Comparison of ENCODE assay signal across 8 cellular contexts in genomic region chr13:40682449-40683240, GRCh38. TPM values are rescaled to one million over a fixed set of nuclear protein-coding genes. Genes with fewer than 3 reads are reported as not detected.
DNase-seq lines count a peak whose midpoint lies in the region; ATAC-seq and TF ChIP-seq lines count a peak whose summit lies in the region.

No MANE protein-coding gene starts in this region.

- H3K36me3 Mint-ChIP-seq in CD4-positive, alpha-beta memory T cell = no peaks in the 10 kb centered on the region
- H3K36me3 Mint-ChIP-seq in activated CD4-positive, alpha-beta memory T cell treated with anti-CD3 and anti-CD28 coated beads, Interleukin-2, amount 10 ng/mL, durations not matched to agents 7 days and 5 days (ENCODE audit: low read depth) = no peaks in the 10 kb centered on the region

- TF ChIP-seq POLR2A in spleen (IDR thresholded peaks at IDR 0.05) = no peak

- peak overlapping the region in 1 of 8 donors; percentile 46 for H3K4me3 Mint-ChIP-seq in CD4-positive, alpha-beta memory T cell
- H3K4me3 Mint-ChIP-seq in activated CD4-positive, alpha-beta memory T cell treated with anti-CD3 and anti-CD28 coated beads, Interleukin-2, amount 10 ng/mL, durations not matched to agents 7 days and 5 days = no peak overlapping the region

- 50 to 56% (median 52%) methylated on average over 11 of the region's 11 CpGs for WGBS in spleen, 5 donors

- no peak overlapping the region for H3K27ac ChIP-seq in CD4-positive, alpha-beta memory T cell (ENCODE audit: low read depth, low read length)
- H3K27ac ChIP-seq in HUES48 (ENCODE audit: low read depth, low read length) = peak overlapping the region; percentile 60
- no peak overlapping the region for H3K27ac ChIP-seq in spleen

- no peaks in the 10 kb centered on the region for H3K9me3 Mint-ChIP-seq in CD4-positive, alpha-beta memory T cell
- H3K9me3 Mint-ChIP-seq in activated CD4-positive, alpha-beta memory T cell treated with anti-CD3 and anti-CD28 coated beads, Interleukin-2, amount 10 ng/mL, durations not matched to agents 7 days and 5 days = no peaks in the 10 kb centered on the region

- intact Hi-C loops in CD4-positive, alpha-beta memory T cell (cut with micrococcal nuclease) = loop anchor here (1.0 to 5.0 kb wide), 6 partner anchors 95 to 998 kb away; no protein-coding TSS in a partner anchor
- intact Hi-C loops in spleen (cut with DNase I; ENCODE audit: low total_unique reads) = loop anchor here (5.0 to 10.0 kb wide), 4 partner anchors 610 to 995 kb away; no protein-coding TSS in a partner anchor

- H3K27ac Mint-ChIP-seq in CD4-positive, alpha-beta memory T cell = peak overlapping the region in 1 of 7 donors; percentile 48
- no peak overlapping the region for H3K27ac Mint-ChIP-seq in activated CD4-positive, alpha-beta memory T cell treated with anti-CD3 and anti-CD28 coated beads, Interleukin-2, amount 10 ng/mL, durations not matched to agents 7 days and 5 days

- H3K4me3 ChIP-seq in CD4-positive, alpha-beta memory T cell (ENCODE audit: low read length in 2 of 2) = no peak overlapping the region
- no peak overlapping the region for H3K4me3 ChIP-seq in HUES48 (ENCODE audit: low read depth, low read length)
- H3K4me3 ChIP-seq in spleen = no peak overlapping the region

- POLR2A ChIA-PET in CD4-positive, alpha-beta memory T cell (lab: Charles Lee; ENCODE audit: partially characterized antibody) = interaction anchor here (0.8 to 1.4 kb wide), 6 partner anchors 15 to 614 kb away, joined by 3 to 7 read pairs (median 4); partner anchors contain the start of gene FOXO1
- POLR2A ChIA-PET in activated CD4-positive, alpha-beta memory T cell treated with anti-CD3 and anti-CD28 coated beads, Interleukin-2, amount 10 ng/mL, durations not matched to agents 7 days and 5 days (lab: Charles Lee) = interaction anchor here (1.3 to 1.6 kb wide), 2 partner anchors 17 to 613 kb away, joined by 6 to 7 read pairs; no protein-coding TSS in a partner anchor

- ATAC-seq in HG03095 (IDR thresholded peaks at IDR 0.05; ENCODE audit: unreplicated experiment) = no peak

- DNase-seq in CD4-positive, alpha-beta memory T cell = peak in 4 of 5 donors; percentile 44 to 58 (median 52)
- DNase-seq in SKM-1 treated with dmso at 0.1 percent for 144 hours (lab: John Stamatoyannopoulos, UW; ENCODE audit: unreplicated experiment) (peak; percentile 16), globus pallidus (ENCODE audit: low spot score) (peak; percentile 16), spleen (no peak), ureter (ENCODE audit: low spot score) (no peak)
- no peak for DNase-seq in activated CD4-positive, alpha-beta memory T cell treated with anti-CD3 and anti-CD28 coated beads, Interleukin-2, amount 10 ng/mL, durations not matched to agents 7 days and 5 days

- H3K9ac ChIP-seq in HUES48 (ENCODE audit: low read depth, low read length) = no peak overlapping the region

- H3K4me1 Mint-ChIP-seq in CD4-positive, alpha-beta memory T cell = peaks cover 5 to 8% (median 6%) of the 10 kb centered on the region in 4 donors
- H3K4me1 Mint-ChIP-seq in activated CD4-positive, alpha-beta memory T cell treated with anti-CD3 and anti-CD28 coated beads, Interleukin-2, amount 10 ng/mL, durations not matched to agents 7 days and 5 days = peaks cover 6% of the 10 kb centered on the region

- H3K4me1 ChIP-seq in CD4-positive, alpha-beta memory T cell (ENCODE audit: insufficient read depth, low read length) = peaks cover 4% of the 10 kb centered on the region
- H3K4me1 ChIP-seq in HUES48 (ENCODE audit: control insufficient read depth, insufficient read depth, low read length) (peaks cover 32% of the 10 kb centered on the region), spleen (peaks cover 0 to 24% (median 13%) of the 10 kb centered on the region in 6 donors)

- H3K9me3 ChIP-seq in CD4-positive, alpha-beta memory T cell (ENCODE audit: control insufficient read depth in 1 of 2, low read length in 2 of 2) = no peaks in the 10 kb centered on the region
- H3K9me3 ChIP-seq in HUES48 (ENCODE audit: control insufficient read depth, insufficient read depth, low read length) = no peaks in the 10 kb centered on the region
- H3K9me3 ChIP-seq in spleen = no peaks in the 10 kb centered on the region

- H3K27me3 Mint-ChIP-seq in CD4-positive, alpha-beta memory T cell = no peaks in the 10 kb centered on the region
- H3K27me3 Mint-ChIP-seq in activated CD4-positive, alpha-beta memory T cell treated with anti-CD3 and anti-CD28 coated beads, Interleukin-2, amount 10 ng/mL, durations not matched to agents 7 days and 5 days = no peaks in the 10 kb centered on the region

- peak; percentile 40 to 78 (median 65) for TF ChIP-seq CTCF in spleen (IDR thresholded peaks at IDR 0.05 in 8 of 11, conservative IDR thresholded peaks at IDR 0.05 in 3 of 11)

- no peaks in the 10 kb centered on the region for H3K36me3 ChIP-seq in CD4-positive, alpha-beta memory T cell (ENCODE audit: insufficient read depth, low read length)
- H3K36me3 ChIP-seq in HUES48 (ENCODE audit: control insufficient read depth, insufficient read depth, low read length) (no peaks in the 10 kb centered on the region), spleen (no peaks in the 10 kb centered on the region)

- CTCF ChIA-PET in CD4-positive, alpha-beta memory T cell (lab: Charles Lee; ENCODE audit: partially characterized antibody) = interaction anchor here (0.7 to 13.0 kb wide), 37 partner anchors 9 to 999 kb away, joined by 3 to 124 read pairs (median 4); no protein-coding TSS in a partner anchor
- CTCF ChIA-PET in activated CD4-positive, alpha-beta memory T cell treated with anti-CD3 and anti-CD28 coated beads, Interleukin-2, amount 10 ng/mL, durations not matched to agents 7 days and 5 days (lab: Charles Lee) = interaction anchor here (0.7 to 6.3 kb wide), 24 partner anchors 9 to 999 kb away, joined by 3 to 58 read pairs (median 4); partner anchors contain the start of gene WBP4

- H3K27me3 ChIP-seq in CD4-positive, alpha-beta memory T cell (ENCODE audit: insufficient read depth, low read length) = no peaks in the 10 kb centered on the region
- H3K27me3 ChIP-seq in HUES48 (ENCODE audit: control insufficient read depth, insufficient read depth, low read length) (no peaks in the 10 kb centered on the region), spleen (replicated peaks in 1 of 7) (no peaks in the 10 kb centered on the region)

RNA-seq across cellular contexts. Expression of gene FOXO1, which starts 16.2 kb away (rescaled TPM):
- total RNA-seq in CD4-positive, alpha-beta memory T cell = 10 to 100 TPM; 68.0 to 68.4 TPM
- polyA plus RNA-seq in CD4-positive, alpha-beta memory T cell = 10 to 100 TPM; 35.2 to 72.3 TPM
- 10 to 100 TPM; 39.7 to 58.9 (median 51.2) TPM for total RNA-seq in spleen
- 10 to 100 TPM in 2 of 3 donors, 1 to 10 TPM in 1; 7.1 to 10.8 (median 10.4) TPM for polyA plus RNA-seq in spleen
- 10 to 100 TPM; 31.6 to 32.2 TPM for total RNA-seq in activated CD4-positive, alpha-beta memory T cell treated with anti-CD3 and anti-CD28 coated beads, Interleukin-2, amount 10 ng/mL, durations not matched to agents 7 days and 5 days
- total RNA-seq in ureter = 31.4 TPM

Comparison
In these comparisons a context has a peak if more than half of its experiments do, and no peak if none do; other contexts are left out.
1. DNase-seq: peak in CD4-positive, alpha-beta memory T cell (4 of 5), SKM-1 treated with dmso at 0.1 percent for 144 hours (single experiment) and globus pallidus (single experiment); none in spleen (single experiment), activated CD4-positive, alpha-beta memory T cell treated with anti-CD3 and anti-CD28 coated beads, Interleukin-2, amount 10 ng/mL, durations not matched to agents 7 days and 5 days (single experiment) and ureter (single experiment).